ENCODE assay signal across 15 cellular contexts in genomic region chr12:91978143-91978542, GRCh38.
DNase-seq lines count a peak whose midpoint lies in the region; ATAC-seq, FAIRE-seq and TF ChIP-seq lines count a peak whose summit lies in the region.
"Had no signal": no experiment of that assay in that cellular context is flagged by ENCODE, and none has a peak within 500 bp of the region (broad histone marks: within the 10 kb centered on the region; RNA-seq: fewer than 3 reads in every experiment).

No MANE protein-coding gene starts in this region.

- H3K4me2 ChIP-seq in astrocyte (ENCODE audit: low read length) = no peak overlapping the region

- TF ChIP-seq CTCF in astrocyte (IDR thresholded peaks at IDR 0.05; ENCODE audit: insufficient read depth, low read depth, low read length) = no peak

- H3K4me3 Mint-ChIP-seq in T-helper 17 cell (peak overlapping the region; percentile 43), astrocyte (ENCODE audit: unreplicated experiment) (no peak overlapping the region)
- no peak overlapping the region for H3K4me3 Mint-ChIP-seq in stimulated activated naive CD8-positive, alpha-beta T cell treated with anti-CD3 and anti-CD28 coated beads, Interleukin-15, Interleukin-2, amounts not matched to agents 100 ng/mL and 50 ng/mL, for 24 hours

- no peak for FAIRE-seq in astrocyte (lab: Jason Lieb, UNC)
- FAIRE-seq: HTR-8/SVneo had no signal

- H3K36me3 Mint-ChIP-seq in T-helper 17 cell (ENCODE audit: low read depth) = no peaks in the 10 kb centered on the region
- no peaks in the 10 kb centered on the region for H3K36me3 Mint-ChIP-seq in astrocyte (ENCODE audit: low read depth, unreplicated experiment)
- H3K36me3 Mint-ChIP-seq in stimulated activated naive CD8-positive, alpha-beta T cell treated with anti-CD3 and anti-CD28 coated beads, Interleukin-15, Interleukin-2, amounts not matched to agents 100 ng/mL and 50 ng/mL, for 24 hours (ENCODE audit: low read depth) = peaks cover 13% of the 10 kb centered on the region

- no peak overlapping the region for H3K4me3 ChIP-seq in astrocyte (ENCODE audit: insufficient read depth, low read depth, low read length)
- H3K4me3 ChIP-seq: body of pancreas had no signal

- H3K27me3 ChIP-seq in astrocyte (ENCODE audit: insufficient read depth, low read length) = no peaks in the 10 kb centered on the region
- H3K27me3 ChIP-seq: body of pancreas had no signal

- peaks cover 2% of the 10 kb centered on the region for H3K9me3 Mint-ChIP-seq in astrocyte (ENCODE audit: unreplicated experiment)
- peaks cover 13% of the 10 kb centered on the region for H3K9me3 Mint-ChIP-seq in stimulated activated naive CD8-positive, alpha-beta T cell treated with anti-CD3 and anti-CD28 coated beads, Interleukin-15, Interleukin-2, amounts not matched to agents 100 ng/mL and 50 ng/mL, for 24 hours

- H3K27me3 Mint-ChIP-seq in T-helper 17 cell (no peaks in the 10 kb centered on the region), astrocyte (ENCODE audit: low read depth, unreplicated experiment) (no peaks in the 10 kb centered on the region)
- H3K27me3 Mint-ChIP-seq in stimulated activated naive CD8-positive, alpha-beta T cell treated with anti-CD3 and anti-CD28 coated beads, Interleukin-15, Interleukin-2, amounts not matched to agents 100 ng/mL and 50 ng/mL, for 24 hours = no peaks in the 10 kb centered on the region

- H3K9me3 ChIP-seq in T-helper 17 cell (ENCODE audit: control insufficient read depth, low read length, poor library complexity, severe bottlenecking) (no peaks in the 10 kb centered on the region), astrocyte (ENCODE audit: insufficient read depth, low read depth, low read length) (no peaks in the 10 kb centered on the region)
- H3K9me3 ChIP-seq: body of pancreas had no signal

- no peaks in the 10 kb centered on the region for H3K36me3 ChIP-seq in astrocyte (ENCODE audit: insufficient read depth, low read length)

- H3K27ac ChIP-seq in astrocyte (ENCODE audit: low read depth, low read length) = no peak overlapping the region
- H3K27ac ChIP-seq: body of pancreas had no signal

- DNase-seq in activated gamma-delta T cell treated with Interleukin-2 at 50 U/mL for 16 hours (peak; percentile 9), activated gamma-delta T cell (lab: John Stamatoyannopoulos, UW) (no peak), T-helper 17 cell (peak in 2 of 3 donors; percentile 12 to 15), astrocyte (ENCODE audit: low read depth) (peak; percentile 10), OCI-M1 (lab: John Stamatoyannopoulos, UW) (no peak), HuH-7.5 (ENCODE audit: low spot score) (no peak)
- DNase-seq: body of pancreas; hypothalamus; NCI-H1092 treated with DMSO at 0.1 percent for 48 hours; NCI-H524; SHP77; stimulated activated CD4-positive, alpha-beta T cell treated with anti-CD3 and anti-CD28 coated beads, Interleukin-12 subunit alpha, Interleukin-12 subunit beta, amount 100 ng/mL, for 4 hours had no signal

- peak overlapping the region; percentile 93 for H3K27ac Mint-ChIP-seq in T-helper 17 cell
- H3K27ac Mint-ChIP-seq in astrocyte (ENCODE audit: unreplicated experiment) = no peak overlapping the region
- H3K27ac Mint-ChIP-seq in stimulated activated naive CD8-positive, alpha-beta T cell treated with anti-CD3 and anti-CD28 coated beads, Interleukin-15, Interleukin-2, amounts not matched to agents 100 ng/mL and 50 ng/mL, for 24 hours = peak overlapping the region; percentile 40

- H3K9ac ChIP-seq in astrocyte (ENCODE audit: low read length) = no peak overlapping the region

- no peak overlapping the region for H2AFZ ChIP-seq in astrocyte (ENCODE audit: low read depth, low read length)

- H4K20me1 ChIP-seq in astrocyte (ENCODE audit: insufficient read depth, low read length) = no peaks in the 10 kb centered on the region

- H3K4me1 Mint-ChIP-seq in T-helper 17 cell = peaks cover 9% of the 10 kb centered on the region
- H3K4me1 Mint-ChIP-seq in astrocyte (ENCODE audit: low read depth, unreplicated experiment) = peaks cover 14% of the 10 kb centered on the region
- H3K4me1 Mint-ChIP-seq in stimulated activated naive CD8-positive, alpha-beta T cell treated with anti-CD3 and anti-CD28 coated beads, Interleukin-15, Interleukin-2, amounts not matched to agents 100 ng/mL and 50 ng/mL, for 24 hours (ENCODE audit: low read depth) = peaks cover 19% of the 10 kb centered on the region

- ATAC-seq in T-helper 17 cell = peak; percentile 92
- ATAC-seq in HG03175 (IDR thresholded peaks at IDR 0.05; ENCODE audit: unreplicated experiment) = no peak
- ATAC-seq: body of pancreas had no signal

- peaks cover 13% of the 10 kb centered on the region for H3K4me1 ChIP-seq in astrocyte (ENCODE audit: insufficient read depth, low read length)

- H3K79me2 ChIP-seq in astrocyte (ENCODE audit: insufficient read depth, low read length) = no peaks in the 10 kb centered on the region

Comparison
In these comparisons a context has a peak if more than half of its experiments do, and no peak if none do; other contexts are left out.
1. DNase-seq: peak in activated gamma-delta T cell treated with Interleukin-2 at 50 U/mL for 16 hours (single experiment), T-helper 17 cell (2 of 3) and astrocyte (single experiment); none in activated gamma-delta T cell (single experiment), OCI-M1 (single experiment) and HuH-7.5 (single experiment).